Comparison of ENCODE assay signal across 40 cellular contexts in the genomic region with DNA sequence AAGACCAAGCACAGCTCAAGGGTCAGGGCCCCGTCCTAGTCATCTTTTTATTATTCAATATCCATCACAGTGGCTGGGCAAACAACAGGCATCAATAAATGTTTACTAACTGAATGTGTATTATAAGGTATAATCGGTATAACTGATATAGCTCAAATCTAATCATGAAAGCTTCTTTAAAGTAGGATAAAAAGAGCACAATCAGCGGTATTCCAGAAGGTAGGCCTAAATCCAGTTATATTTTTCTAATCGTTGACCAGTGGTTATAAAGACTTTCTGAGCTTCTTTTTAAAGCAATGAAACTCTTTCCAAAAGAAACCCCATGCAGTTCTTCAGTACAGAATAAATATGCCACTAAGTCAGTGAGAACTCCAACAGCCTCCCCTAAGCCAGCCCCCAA.
"Had no signal": no experiment of that assay in that cellular context is flagged by ENCODE, and none has a peak within 500 bp of the region (broad histone marks: within the 10 kb centered on the region; RNA-seq: fewer than 3 reads in every experiment).

No MANE protein-coding gene starts in this region.

- H3K9me3 Mint-ChIP-seq: activated naive CD4-positive, alpha-beta T cell treated with anti-CD3 and anti-CD28 coated beads for 36 hours; activated naive CD4-positive, alpha-beta T cell treated with anti-CD3 and anti-CD28 coated beads, Interleukin-2, amount 10 ng/mL, durations not matched to agents 7 days and 5 days; activated naive CD4-positive, alpha-beta T cell treated with anti-CD3 and anti-CD28 coated beads, Interleukin-2, amount 50 U/mL, for 24 hours; activated naive CD4-positive, alpha-beta T cell treated with anti-CD3 and anti-CD28 coated beads, Interleukin-2, amount 50 U/mL, for 72 hours; activated naive CD8-positive, alpha-beta T cell treated with anti-CD3 and anti-CD28 coated beads for 36 hours; activated naive CD8-positive, alpha-beta T cell treated with anti-CD3 and anti-CD28 coated beads, Interleukin-2, amount 10 ng/mL, durations not matched to agents 7 days and 5 days; activated naive CD8-positive, alpha-beta T cell treated with anti-CD3 and anti-CD28 coated beads, Interleukin-2, amount 50 U/mL, for 24 hours; activated T-cell treated with anti-CD3 and anti-CD28 coated beads, Interleukin-2, amount 50 U/mL, for 24 hours; activated T-cell treated with anti-CD3 and anti-CD28 coated beads, Interleukin-2, amount 50 U/mL, for 4 hours; activated T-cell treated with anti-CD3 and anti-CD28 coated beads, Interleukin-2, amount 50 U/mL, for 72 hours; activated T-helper 1 cell treated with anti-CD3 and anti-CD28 coated beads, Interleukin-12 subunit alpha, Interleukin-12 subunit beta, Interleukin-2, Interleukin-4 antibody, amounts not matched to agents 30 ng/mL and 10 ng/mL and 1 ng/mL, durations not matched to agents 14 hours and 24 hours and 36 hours; activated T-helper 17 cell treated with anti-CD3 and anti-CD28 coated beads, Interleukin-2, amount 50 U/mL, for 72 hours; activated T-helper 2 cell treated with anti-CD3 and anti-CD28 coated beads, Interferon-gamma antibody, Interleukin-2, Interleukin-4, amounts not matched to agents 10 μg/mL and 5 μg/mL and 100 μg/mL, durations not matched to agents 14 hours and 24 hours and 36 hours; brain; central memory CD8-positive, alpha-beta T cell had no signal

- H3K4me1 Mint-ChIP-seq: activated naive CD4-positive, alpha-beta T cell treated with anti-CD3 and anti-CD28 coated beads, Interleukin-2, amount 50 U/mL, for 24 hours; activated naive CD8-positive, alpha-beta T cell treated with anti-CD3 and anti-CD28 coated beads for 36 hours; activated naive CD8-positive, alpha-beta T cell treated with anti-CD3 and anti-CD28 coated beads, Interleukin-2, amount 10 ng/mL, durations not matched to agents 7 days and 5 days; activated naive CD8-positive, alpha-beta T cell treated with anti-CD3 and anti-CD28 coated beads, Interleukin-2, amount 50 U/mL, for 24 hours; activated T-helper 17 cell treated with anti-CD3 and anti-CD28 coated beads, Interleukin-2, amount 50 U/mL, for 72 hours; brain; central memory CD8-positive, alpha-beta T cell had no signal

- H3K27me3 Mint-ChIP-seq: activated naive CD4-positive, alpha-beta T cell treated with anti-CD3 and anti-CD28 coated beads, Interleukin-2, amount 10 ng/mL, durations not matched to agents 7 days and 5 days; activated naive CD4-positive, alpha-beta T cell treated with anti-CD3 and anti-CD28 coated beads, Interleukin-2, amount 50 U/mL, for 24 hours; activated naive CD8-positive, alpha-beta T cell; activated naive CD8-positive, alpha-beta T cell treated with anti-CD3 and anti-CD28 coated beads for 36 hours; activated naive CD8-positive, alpha-beta T cell treated with anti-CD3 and anti-CD28 coated beads, Interleukin-2, amount 10 ng/mL, durations not matched to agents 7 days and 5 days; activated naive CD8-positive, alpha-beta T cell treated with anti-CD3 and anti-CD28 coated beads, Interleukin-2, amount 50 U/mL, for 24 hours; activated T-cell treated with anti-CD3 and anti-CD28 coated beads, Interleukin-2, amount 50 U/mL, for 24 hours; activated T-helper 17 cell treated with anti-CD3 and anti-CD28 coated beads, Interleukin-2, amount 50 U/mL, for 72 hours; brain; central memory CD8-positive, alpha-beta T cell had no signal

- H3K36me3 ChIP-seq: breast epithelium had no signal

- ATAC-seq: activated naive CD4-positive, alpha-beta T cell treated with anti-CD3 and anti-CD28 coated beads, Interleukin-2, amount 50 U/mL, for 72 hours; activated naive CD8-positive, alpha-beta T cell treated with anti-CD3 and anti-CD28 coated beads, Interleukin-2, amount 50 U/mL, for 24 hours; activated T-cell treated with anti-CD3 and anti-CD28 coated beads, Interleukin-2, amount 50 U/mL, for 4 hours; activated T-cell treated with anti-CD3 and anti-CD28 coated beads, Interleukin-2, amount 50 U/mL, for 72 hours; activated T-helper 17 cell treated with anti-CD3 and anti-CD28 coated beads, Interleukin-2, amount 50 U/mL, for 72 hours; body of pancreas had no signal

- DNase-seq: activated effector memory CD4-positive, alpha-beta T cell treated with anti-CD3 and anti-CD28 coated beads, Interleukin-2, amount 50 U/mL, for 16 hours; activated effector memory CD4-positive, alpha-beta T cell treated with Interleukin-2 at 50 U/mL for 16 hours; activated gamma-delta T cell; activated gamma-delta T cell treated with Interleukin-2 at 50 U/mL for 16 hours; activated naive CD4-positive, alpha-beta T cell; activated naive CD4-positive, alpha-beta T cell treated with anti-CD3 and anti-CD28 coated beads for 36 hours; activated naive CD4-positive, alpha-beta T cell treated with anti-CD3 and anti-CD28 coated beads, Interleukin-2, amount 10 ng/mL, durations not matched to agents 7 days and 5 days; activated naive CD4-positive, alpha-beta T cell treated with anti-CD3 and anti-CD28 coated beads, Interleukin-2, amount 50 U/mL, for 16 hours; activated naive CD4-positive, alpha-beta T cell treated with Interleukin-2 at 50 U/mL for 16 hours; activated naive CD8-positive, alpha-beta T cell treated with anti-CD3 and anti-CD28 coated beads for 36 hours; activated naive CD8-positive, alpha-beta T cell treated with anti-CD3 and anti-CD28 coated beads, Interleukin-2, amount 10 ng/mL, durations not matched to agents 7 days and 5 days; activated naive CD8-positive, alpha-beta T cell treated with anti-CD3 and anti-CD28 coated beads, Interleukin-2, amount 50 U/mL, for 24 hours; activated T-cell treated with anti-CD3 and anti-CD28 coated beads, Interleukin-2, amount 50 U/mL, for 1 hour; activated T-cell treated with anti-CD3 and anti-CD28 coated beads, Interleukin-2, amount 50 U/mL, for 24 hours; activated T-cell treated with anti-CD3 and anti-CD28 coated beads, Interleukin-2, amount 50 U/mL, for 4 hours; activated T-cell treated with anti-CD3 and anti-CD28 coated beads, Interleukin-2, amount 50 U/mL, for 48 hours; activated T-cell treated with anti-CD3 and anti-CD28 coated beads, Interleukin-2, amount 50 U/mL, for 72 hours; adrenal gland; amniotic stem cell; amygdala; anterior cingulate cortex; aorta; body of pancreas; brain microvascular endothelial cell; caudate nucleus; central memory CD4-positive, alpha-beta T cell; cerebellar nuclear complex had no signal

- H3K27me3 ChIP-seq: adrenal gland, ascending aorta, body of pancreas, brain microvascular endothelial cell, breast epithelium, cardiac muscle cell had no signal

- H3K4me1 ChIP-seq: adrenal gland, ascending aorta, body of pancreas, breast epithelium had no signal

- H3K27ac Mint-ChIP-seq: activated naive CD4-positive, alpha-beta T cell treated with anti-CD3 and anti-CD28 coated beads for 36 hours; activated naive CD4-positive, alpha-beta T cell treated with anti-CD3 and anti-CD28 coated beads, Interleukin-2, amount 10 ng/mL, durations not matched to agents 7 days and 5 days; activated naive CD4-positive, alpha-beta T cell treated with anti-CD3 and anti-CD28 coated beads, Interleukin-2, amount 50 U/mL, for 24 hours; activated naive CD4-positive, alpha-beta T cell treated with anti-CD3 and anti-CD28 coated beads, Interleukin-2, amount 50 U/mL, for 72 hours; activated naive CD8-positive, alpha-beta T cell; activated naive CD8-positive, alpha-beta T cell treated with anti-CD3 and anti-CD28 coated beads for 36 hours; activated naive CD8-positive, alpha-beta T cell treated with anti-CD3 and anti-CD28 coated beads, Interleukin-2, amount 10 ng/mL, durations not matched to agents 7 days and 5 days; activated naive CD8-positive, alpha-beta T cell treated with anti-CD3 and anti-CD28 coated beads, Interleukin-2, amount 50 U/mL, for 24 hours; activated T-cell treated with anti-CD3 and anti-CD28 coated beads, Interleukin-2, amount 50 U/mL, for 24 hours; activated T-cell treated with anti-CD3 and anti-CD28 coated beads, Interleukin-2, amount 50 U/mL, for 72 hours; activated T-helper 1 cell treated with anti-CD3 and anti-CD28 coated beads, Interleukin-12 subunit alpha, Interleukin-12 subunit beta, Interleukin-2, Interleukin-4 antibody, amounts not matched to agents 30 ng/mL and 10 ng/mL and 1 ng/mL, durations not matched to agents 14 hours and 24 hours and 36 hours; activated T-helper 2 cell treated with anti-CD3 and anti-CD28 coated beads, Interferon-gamma antibody, Interleukin-2, Interleukin-4, amounts not matched to agents 10 μg/mL and 5 μg/mL and 100 μg/mL, durations not matched to agents 14 hours and 24 hours and 36 hours; brain had no signal

- FAIRE-seq: astrocyte, bronchial epithelial cell had no signal

- H3K27ac ChIP-seq: adrenal gland, ascending aorta, body of pancreas, brain microvascular endothelial cell, breast epithelium, cardiac muscle cell had no signal

- H3K4me3 ChIP-seq: adrenal gland, ascending aorta, body of pancreas, breast epithelium, cardiac muscle cell had no signal

- H3K4me3 Mint-ChIP-seq: activated naive CD4-positive, alpha-beta T cell treated with anti-CD3 and anti-CD28 coated beads for 36 hours; activated naive CD4-positive, alpha-beta T cell treated with anti-CD3 and anti-CD28 coated beads, Interleukin-2, amount 10 ng/mL, durations not matched to agents 7 days and 5 days; activated naive CD4-positive, alpha-beta T cell treated with anti-CD3 and anti-CD28 coated beads, Interleukin-2, amount 50 U/mL, for 24 hours; activated naive CD8-positive, alpha-beta T cell; activated naive CD8-positive, alpha-beta T cell treated with anti-CD3 and anti-CD28 coated beads for 36 hours; activated naive CD8-positive, alpha-beta T cell treated with anti-CD3 and anti-CD28 coated beads, Interleukin-2, amount 10 ng/mL, durations not matched to agents 7 days and 5 days; activated naive CD8-positive, alpha-beta T cell treated with anti-CD3 and anti-CD28 coated beads, Interleukin-2, amount 50 U/mL, for 24 hours; activated T-cell treated with anti-CD3 and anti-CD28 coated beads, Interleukin-2, amount 50 U/mL, for 24 hours; activated T-cell treated with anti-CD3 and anti-CD28 coated beads, Interleukin-2, amount 50 U/mL, for 4 hours; activated T-cell treated with anti-CD3 and anti-CD28 coated beads, Interleukin-2, amount 50 U/mL, for 72 hours; activated T-helper 1 cell treated with anti-CD3 and anti-CD28 coated beads, Interleukin-12 subunit alpha, Interleukin-12 subunit beta, Interleukin-2, Interleukin-4 antibody, amounts not matched to agents 30 ng/mL and 10 ng/mL and 1 ng/mL, durations not matched to agents 14 hours and 24 hours and 36 hours; activated T-helper 17 cell treated with anti-CD3 and anti-CD28 coated beads, Interleukin-2, amount 50 U/mL, for 72 hours; brain; central memory CD8-positive, alpha-beta T cell had no signal

- H3K9me3 ChIP-seq: adrenal gland, ascending aorta, body of pancreas, breast epithelium had no signal
